8 cellular contexts compared by ENCODE assay signal in genomic region chr10:121927361-121927840, GRCh38. TPM values are rescaled to one million over a fixed set of nuclear protein-coding genes. Genes with fewer than 3 reads are reported as not detected.
DNase-seq lines count a peak whose midpoint lies in the region; ATAC-seq and TF ChIP-seq lines count a peak whose summit lies in the region.

No MANE protein-coding gene starts in this region.

- H3K79me2 ChIP-seq in OCI-LY7 (ENCODE audit: insufficient read depth, low read depth, low read length): peaks cover 49% of the 10 kb centered on the region
- peaks cover 42% of the 10 kb centered on the region for H3K79me2 ChIP-seq in osteoblast (ENCODE audit: insufficient read depth, low read length)

- peak overlapping the region; percentile 98 for H3K4me2 ChIP-seq in OCI-LY7 (ENCODE audit: low read length)
- peak overlapping the region; percentile 92 for H3K4me2 ChIP-seq in osteoblast (ENCODE audit: insufficient read depth, low read length)

- no peaks in the 10 kb centered on the region for H3K9me2 ChIP-seq in OCI-LY7 (ENCODE audit: insufficient read depth, low read length)

- H3K9me3 Mint-ChIP-seq in activated naive CD4-positive, alpha-beta T cell treated with anti-CD3 and anti-CD28 coated beads, Interleukin-2, amount 50 U/mL, for 72 hours: no peaks in the 10 kb centered on the region

- H2AFZ ChIP-seq in OCI-LY7 (ENCODE audit: low read length): peak overlapping the region; percentile 82
- H2AFZ ChIP-seq in osteoblast (ENCODE audit: low read length): peak overlapping the region; percentile 90

- POLR2A ChIA-PET in AG04449 (lab: Yijun Ruan, JAX) (interaction anchor here (0.6 to 1.6 kb wide), 7 partner anchors 9 to 1227 kb away, joined by 3 to 6 read pairs (median 3); partner anchors contain the start of gene BUB3), OCI-LY7 (lab: Charles Lee) (interaction anchor here (1.2 kb wide), 2 partner anchors 8 to 48 kb away, joined by 3 to 4 read pairs; no protein-coding TSS in a partner anchor)

- DNase-seq in AG04449 (ENCODE audit: low read depth, low spot score) (no peak), OCI-LY7 (ENCODE audit: low spot score) (peak; percentile 48), head of caudate nucleus (peak in 40 of 42 donors; percentile 20 to 77 (median 56)), osteoblast (ENCODE audit: insufficient read length, low spot score, missing footprints) (peak; percentile 82)
- DNase-seq in activated naive CD4-positive, alpha-beta T cell treated with anti-CD3 and anti-CD28 coated beads, Interleukin-2, amount 50 U/mL, for 72 hours (ENCODE audit: low spot score in 2 of 2): peak; percentile 42 to 82

- no peaks in the 10 kb centered on the region for H3K9me3 ChIP-seq in OCI-LY7 (ENCODE audit: low read length)
- no peaks in the 10 kb centered on the region for H3K9me3 ChIP-seq in osteoblast (ENCODE audit: low read depth, low read length)

- H3K27ac Mint-ChIP-seq in activated naive CD4-positive, alpha-beta T cell treated with anti-CD3 and anti-CD28 coated beads, Interleukin-2, amount 50 U/mL, for 72 hours: peak overlapping the region; percentile 96 to 98

- H3K4me3 ChIP-seq in AG04449 (ENCODE audit: low read depth, low read length): peak overlapping the region; percentile 86
- H3K4me3 ChIP-seq in OCI-LY7 (ENCODE audit: low read depth, low read length, poor library complexity, severe bottlenecking): peak overlapping the region; percentile 96
- H3K4me3 ChIP-seq in osteoblast (ENCODE audit: insufficient read depth, low read length): peak overlapping the region; percentile 98
- peak overlapping the region; percentile 88 for H3K4me3 ChIP-seq in urinary bladder (ENCODE audit: low read depth, low read length)

- H3K36me3 ChIP-seq in OCI-LY7 (ENCODE audit: insufficient read depth, low read length) (peaks cover 22% of the 10 kb centered on the region; the same call in 1 of the 2 replicates), osteoblast (ENCODE audit: insufficient read depth, low read length) (no peaks in the 10 kb centered on the region), urinary bladder (ENCODE audit: insufficient read depth) (no peaks in the 10 kb centered on the region)

- H3K36me3 Mint-ChIP-seq in activated naive CD4-positive, alpha-beta T cell treated with anti-CD3 and anti-CD28 coated beads, Interleukin-2, amount 50 U/mL, for 72 hours: peaks cover 7 to 19% of the 10 kb centered on the region in 2 donors

- CTCF ChIA-PET in AG04449 (lab: Yijun Ruan, JAX) (interaction anchor here (1.6 kb wide), 3 partner anchors 8 to 186 kb away, joined by 4 to 5 read pairs (median 5); no protein-coding TSS in a partner anchor), OCI-LY7 (lab: Charles Lee; ENCODE audit: unreplicated experiment) (interaction anchor here (0.6 kb wide), 1 partner anchor 34 kb away, joined by 3 read pairs; no protein-coding TSS in a partner anchor)

- peak overlapping the region; percentile 67 for H3K27ac ChIP-seq in OCI-LY7 (ENCODE audit: low read depth, low read length, poor library complexity, severe bottlenecking)
- peak overlapping the region; percentile 96 for H3K27ac ChIP-seq in osteoblast (ENCODE audit: low read depth, low read length)
- peak overlapping the region; percentile 99 for H3K27ac ChIP-seq in urinary bladder (ENCODE audit: low read depth)

- H3K27me3 ChIP-seq in osteoblast (ENCODE audit: insufficient read depth, low read length): no peaks in the 10 kb centered on the region

- ATAC-seq in GM18867 (IDR thresholded peaks at IDR 0.05; ENCODE audit: unreplicated experiment) (peak; percentile 44), HG03064 (IDR thresholded peaks at IDR 0.05; ENCODE audit: low read depth, unreplicated experiment) (peak; percentile 38)
- ATAC-seq in activated naive CD4-positive, alpha-beta T cell treated with anti-CD3 and anti-CD28 coated beads, Interleukin-2, amount 50 U/mL, for 72 hours: peak; percentile 64 to 89

- under 1% methylated on average over 48 of the region's 48 CpGs for whole genome bisulfite sequencing in urinary bladder

- H4K20me1 ChIP-seq in OCI-LY7 (ENCODE audit: insufficient read depth, low read length) (no peaks in the 10 kb centered on the region), osteoblast (ENCODE audit: insufficient read depth, low read length) (no peaks in the 10 kb centered on the region)

- H3K4me1 ChIP-seq in OCI-LY7 (ENCODE audit: insufficient read depth, low read length, poor library complexity, severe bottlenecking): peaks cover 33% of the 10 kb centered on the region
- H3K4me1 ChIP-seq in osteoblast (ENCODE audit: insufficient read depth, low read length): peaks cover 10% of the 10 kb centered on the region
- no peaks in the 10 kb centered on the region for H3K4me1 ChIP-seq in urinary bladder (ENCODE audit: insufficient read depth)

- intact Hi-C loops in OCI-LY7 (cut with micrococcal nuclease; ENCODE audit: unreplicated experiment) (loop anchor here (10.0 kb wide), 1 partner anchor 1073 kb away; the partner anchor contains the start of gene WDR11), head of caudate nucleus (cut with DNase I) (no loop called here)

- BruUV-seq in OCI-LY7 (replicated peaks; lab: Mats Ljungman, UMichigan): no TSS peak

- no peak for TF ChIP-seq CTCF in AG04449 (IDR thresholded peaks at IDR 0.05; ENCODE audit: insufficient read depth, low read length, missing control alignments)
- no peak for TF ChIP-seq CTCF in OCI-LY7 (conservative IDR thresholded peaks at IDR 0.05; ENCODE audit: low read length)
- no peak for TF ChIP-seq CTCF in osteoblast (IDR thresholded peaks at IDR 0.05; ENCODE audit: extremely low read depth, low read depth, low read length)

RNA-seq across cellular contexts. Expression of gene ATE1, which starts 0.4 kb away (rescaled TPM):
- 14.8 and 17.8 TPM in 2 replicates for total RNA-seq in OCI-LY7 (2014; rRNA removed; shearing (Covaris generic))
- total RNA-seq in OCI-LY7 (2022): 44.7 and 45.2 TPM in 2 replicates
- total RNA-seq in activated naive CD4-positive, alpha-beta T cell treated with anti-CD3 and anti-CD28 coated beads, Interleukin-2, amount 50 U/mL, for 72 hours: 10 to 100 TPM in 1 of 2 donors, 1 to 10 TPM in 1; 9.0 to 18.6 TPM
- 21.0 and 29.8 TPM in 2 replicates for total RNA-seq in osteoblast
- total RNA-seq in urinary bladder: 62.7 TPM
- polyA plus RNA-seq in urinary bladder: 17.7 TPM

RNA-seq across cellular contexts. Expression of gene NSMCE4A, which starts 47.6 kb away (rescaled TPM):
- 95.6 and 105 TPM in 2 replicates for total RNA-seq in OCI-LY7 (2014; rRNA removed; shearing (Covaris generic))
- total RNA-seq in OCI-LY7 (2022): 69.5 and 77.7 TPM in 2 replicates
- total RNA-seq in activated naive CD4-positive, alpha-beta T cell treated with anti-CD3 and anti-CD28 coated beads, Interleukin-2, amount 50 U/mL, for 72 hours: 10 to 100 TPM; 36.0 to 46.8 TPM
- total RNA-seq in osteoblast: 25.7 and 28.9 TPM in 2 replicates
- 94.0 TPM for total RNA-seq in urinary bladder
- polyA plus RNA-seq in urinary bladder: 60.6 TPM
